In genomic region chr2:27489118-27489497, GRCh38 we compare ENCODE assay signal across 2 cellular contexts.
A peak's percentile ranks its signal among the peaks of the same experiment; 100 is the strongest.
TF ChIP-seq lines count a peak whose summit lies in the region.

No MANE protein-coding gene starts in this region.

TF ChIP-seq in HEK293, 187 proteins besides CTCF, POLR2A, EP300 and RAD21 (continued from another document):
- TF ChIP-seq TCF7L2 (IDR thresholded peaks at IDR 0.05; ENCODE audit: borderline replicate concordance, low read depth, low read length), result no peak
- no peak for TF ChIP-seq PRDM4 (tag by site-specific recombination; IDR thresholded peaks at IDR 0.05)
- TF ChIP-seq TSHZ1 (tag by site-specific recombination; IDR thresholded peaks at IDR 0.05; ENCODE audit: borderline replicate concordance), result no peak
- 0 out of 2 replicates have a peak, but pooled peaks have one; percentile 27 for TF ChIP-seq ZNF2 (tag by site-specific recombination; IDR thresholded peaks at IDR 0.05)
- TF ChIP-seq ZNF580 (tag by site-specific recombination; IDR thresholded peaks at IDR 0.05), result no peak
- no peak for TF ChIP-seq ZNF585B (tag by site-specific recombination; IDR thresholded peaks at IDR 0.05)
- no peak for TF ChIP-seq ZNF157 (tag by site-specific recombination; IDR thresholded peaks at IDR 0.05)
- no peak for TF ChIP-seq ZNF146 (tag by site-specific recombination; IDR thresholded peaks at IDR 0.05)
- TF ChIP-seq KLF16 (tag by site-specific recombination; IDR thresholded peaks at IDR 0.05), result no peak
- TF ChIP-seq ZNF558 (tag by site-specific recombination; IDR thresholded peaks at IDR 0.05), result 0 out of 2 replicates have a peak, but pooled peaks have one; percentile 43
- TF ChIP-seq ZNF138 (tag by site-specific recombination; IDR thresholded peaks at IDR 0.05; ENCODE audit: borderline replicate concordance), result no peak
- no peak for TF ChIP-seq ZBTB17 (tag by site-specific recombination; IDR thresholded peaks at IDR 0.05)
- no peak for TF ChIP-seq AEBP2 (tag by site-specific recombination; IDR thresholded peaks at IDR 0.05; ENCODE audit: borderline replicate concordance)
- no peak for TF ChIP-seq ZFP69B (tag by site-specific recombination; IDR thresholded peaks at IDR 0.05)
- TF ChIP-seq HOXC10 (CRISPR knock-in tag; IDR thresholded peaks at IDR 0.05), result no peak
- TF ChIP-seq ZNF398 (tag by site-specific recombination; IDR thresholded peaks at IDR 0.05), result no peak; the same call in 1 of the 2 replicates
- no peak for TF ChIP-seq ZNF600 (tag by site-specific recombination; IDR thresholded peaks at IDR 0.05)
TF ChIP-seq in HEK293: peak in this region for 3.

TF ChIP-seq in SK-N-SH, 30 proteins besides CTCF, POLR2A, EP300 and RAD21 (continued from another document):
- no peak for TF ChIP-seq PBX3 (IDR thresholded peaks at IDR 0.05)
- no peak for TF ChIP-seq USF1 (IDR thresholded peaks at IDR 0.05; ENCODE audit: borderline replicate concordance, low read depth)
- TF ChIP-seq RCOR1 (IDR thresholded peaks at IDR 0.05; ENCODE audit: low read length), result no peak
- no peak for TF ChIP-seq FOXM1 (IDR thresholded peaks at IDR 0.05; ENCODE audit: low read depth)
- TF ChIP-seq TAF1 (IDR thresholded peaks at IDR 0.05; ENCODE audit: borderline replicate concordance, low read depth, low read length), result no peak
- no peak for TF ChIP-seq YY1 (IDR thresholded peaks at IDR 0.05; ENCODE audit: low read depth)
- TF ChIP-seq RFX5 (IDR thresholded peaks at IDR 0.05; ENCODE audit: low read length), result no peak
- TF ChIP-seq EZH2phosphoT487 (IDR thresholded peaks at IDR 0.05; ENCODE audit: borderline replicate concordance, low read depth), result no peak
TF ChIP-seq in SK-N-SH: peak in this region for 0.
